In the genomic region with DNA sequence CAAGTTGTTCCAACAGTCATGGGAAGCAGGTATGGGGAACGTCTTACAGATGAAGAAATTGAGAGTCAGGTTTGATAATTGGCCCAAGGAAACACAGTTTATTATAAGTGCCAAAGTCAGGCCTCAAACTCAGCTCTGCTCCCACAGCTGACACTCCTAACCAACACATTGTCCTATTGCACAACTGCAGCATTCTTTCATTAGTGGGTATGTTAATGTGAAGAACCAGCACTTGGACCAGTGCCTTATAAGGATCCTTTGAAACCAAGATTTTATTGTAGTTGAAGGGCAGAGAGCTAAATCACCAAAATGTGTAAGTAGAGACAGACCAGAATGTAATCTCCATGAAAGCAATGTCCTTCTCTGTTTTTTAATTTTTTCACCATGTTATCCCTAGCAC, we compare ENCODE assay signal across 1 cellular context.
TF ChIP-seq lines count a peak whose summit lies in the region.

No MANE protein-coding gene starts in this region.

TF ChIP-seq in HepG2, 621 proteins besides CTCF, POLR2A, EP300 and RAD21:
- TF ChIP-seq ZSCAN25 (CRISPR knock-in tag; IDR thresholded peaks at IDR 0.05) (no peak), CEBPB (IDR thresholded peaks at IDR 0.05; ENCODE audit: borderline replicate concordance, low read depth, low read length) (0 out of 2 replicates have a peak, but pooled peaks have one; percentile 33)
TF ChIP-seq in HepG2: peak in this region for 1.
